Comparison of ENCODE assay signal across 14 cellular contexts in genomic region chrX:37380256-37380655, GRCh38. TPM values are rescaled to one million over a fixed set of nuclear protein-coding genes. Genes with fewer than 3 reads are reported as not detected.
"Had no signal": no experiment of that assay in that cellular context is flagged by ENCODE, and none has a peak within 500 bp of the region (broad histone marks: within the 10 kb centered on the region; RNA-seq: fewer than 3 reads in every experiment).

No MANE protein-coding gene starts in this region.

- DNase-seq: effector memory CD4-positive, alpha-beta T cell; foreskin melanocyte; islet precursor cell; lower lobe of right lung; natural killer cell; right cardiac atrium; stimulated activated CD4-positive, alpha-beta T cell treated with anti-CD3 and anti-CD28 coated beads, Interleukin-4, amount 100 ng/mL, for 1 hour; stimulated activated CD8-positive, alpha-beta memory T cell treated with anti-CD3 and anti-CD28 coated beads, Interleukin-4, amount 100 ng/mL, for 48 hours; tibial artery; upper lobe of left lung had no signal

- ATAC-seq: natural killer cell; stimulated activated memory B cell treated with anti-CD40 and anti-IgM and Interleukin-4, amounts not matched to agents 10 μg/mL and 1 μg/mL and 100 μg/mL, for 72 hours had no signal

- H3K4me1 ChIP-seq: lower lobe of right lung, vagina had no signal

- FAIRE-seq: endometrium had no signal

- H3K27me3 ChIP-seq: heart right ventricle, tibial artery, upper lobe of left lung, vagina had no signal

- H3K4me3 ChIP-seq: heart right ventricle, lower lobe of right lung, tibial artery, upper lobe of left lung, vagina had no signal

- H3K27ac ChIP-seq: lower lobe of right lung, tibial artery, upper lobe of left lung, vagina had no signal

- H3K9me3 ChIP-seq: heart right ventricle, lower lobe of right lung, tibial artery, upper lobe of left lung, vagina had no signal

- H3K36me3 ChIP-seq: heart right ventricle, lower lobe of right lung, tibial artery, upper lobe of left lung, vagina had no signal

RNA-seq across cellular contexts. Expression of gene PRRG1, which starts 31.1 kb away (rescaled TPM):
- total RNA-seq: natural killer cell had no signal
